In the genomic region with DNA sequence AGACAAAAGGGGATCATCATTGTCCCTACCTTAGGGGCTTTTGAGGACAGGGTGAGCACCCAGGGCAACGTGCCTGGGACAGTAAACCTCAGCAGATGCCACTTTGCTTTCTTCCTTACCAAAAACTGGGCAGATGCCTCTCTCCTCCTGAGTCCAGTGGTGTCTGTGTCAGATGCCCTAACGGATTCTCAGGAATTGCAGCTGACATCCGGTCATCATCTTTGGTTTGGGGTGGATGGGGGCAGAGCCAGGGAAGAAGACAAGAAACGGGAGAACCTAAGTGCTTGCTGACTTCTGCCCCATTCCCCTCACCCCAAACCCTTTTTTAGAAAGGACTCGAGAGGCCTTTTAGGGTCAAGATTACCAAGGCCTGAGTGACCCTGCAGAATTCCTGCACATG, we compare ENCODE assay signal across 12 cellular contexts.
DNase-seq lines count a peak whose midpoint lies in the region; ATAC-seq and TF ChIP-seq lines count a peak whose summit lies in the region.
"Had no signal": no experiment of that assay in that cellular context is flagged by ENCODE, and none has a peak within 500 bp of the region (broad histone marks: within the 10 kb centered on the region; RNA-seq: fewer than 3 reads in every experiment).

No MANE protein-coding gene starts in this region.

- no peaks in the 10 kb centered on the region for H3K9me2 ChIP-seq in Karpas-422 (replicated peaks; ENCODE audit: insufficient read depth, low read length)

- ATAC-seq in CD4-positive, CD25-positive, alpha-beta regulatory T cell (ENCODE audit: low read depth in 2 of 2) = no peak
- ATAC-seq in HG02884 (IDR thresholded peaks at IDR 0.05; ENCODE audit: unreplicated experiment) (no peak), GM18861 (IDR thresholded peaks at IDR 0.05; ENCODE audit: unreplicated experiment) (no peak)
- ATAC-seq: WTC11 had no signal

- H3K27me3 Mint-ChIP-seq in CD4-positive, CD25-positive, alpha-beta regulatory T cell = no peaks in the 10 kb centered on the region
- no peaks in the 10 kb centered on the region for H3K27me3 Mint-ChIP-seq in nephron progenitor cell (ENCODE audit: low read depth, poor library complexity)

- H2AFZ ChIP-seq in Karpas-422 (ENCODE audit: low read length) = no peak overlapping the region

- no peaks in the 10 kb centered on the region for H3K9me3 Mint-ChIP-seq in CD4-positive, CD25-positive, alpha-beta regulatory T cell
- H3K9me3 Mint-ChIP-seq in nephron progenitor cell = no peaks in the 10 kb centered on the region
- H3K9me3 Mint-ChIP-seq: WTC11 had no signal

- H4K20me1 ChIP-seq in Karpas-422 (ENCODE audit: insufficient read depth, low read depth, low read length) = no peaks in the 10 kb centered on the region

- H3K4me3 Mint-ChIP-seq in CD4-positive, CD25-positive, alpha-beta regulatory T cell = no peak overlapping the region
- no peak overlapping the region for H3K4me3 Mint-ChIP-seq in nephron progenitor cell
- H3K4me3 Mint-ChIP-seq: WTC11 had no signal

- H3K27ac ChIP-seq in CD4-positive, CD25-positive, alpha-beta regulatory T cell (ENCODE audit: insufficient read depth, low read length, poor library complexity, severe bottlenecking) = peak overlapping the region; percentile 69
- H3K27ac ChIP-seq in Karpas-422 (ENCODE audit: low read length) = peak overlapping the region; percentile 93
- H3K27ac ChIP-seq in angular gyrus (ENCODE audit: low read depth, low read length) = peak overlapping the region; percentile 50
- H3K27ac ChIP-seq: brain microvascular endothelial cell had no signal

- no peak for TF ChIP-seq CTCF in nephron progenitor cell (IDR thresholded peaks at IDR 0.05)

- H3K4me1 Mint-ChIP-seq in CD4-positive, CD25-positive, alpha-beta regulatory T cell = peaks cover 25 to 88% (median 61%) of the 10 kb centered on the region in 4 donors
- peaks cover 98% of the 10 kb centered on the region for H3K4me1 Mint-ChIP-seq in nephron progenitor cell

- peaks cover 59% of the 10 kb centered on the region for H3K4me1 ChIP-seq in CD4-positive, CD25-positive, alpha-beta regulatory T cell (ENCODE audit: control insufficient read depth, insufficient read depth, low read length, poor library complexity, severe bottlenecking)
- peaks cover 100% of the 10 kb centered on the region for H3K4me1 ChIP-seq in Karpas-422 (ENCODE audit: low read length)

- peak overlapping the region; percentile 3 for H3K4me3 ChIP-seq in CD4-positive, CD25-positive, alpha-beta regulatory T cell (ENCODE audit: low read depth, low read length)
- H3K4me3 ChIP-seq in Karpas-422 (ENCODE audit: low read length) = no peak overlapping the region

- peak overlapping the region; percentile 61 for H3K9ac ChIP-seq in Karpas-422 (ENCODE audit: low read length)

- H3K79me2 ChIP-seq in Karpas-422 (ENCODE audit: low read length) = peaks cover 99% of the 10 kb centered on the region

- H3K27ac Mint-ChIP-seq in CD4-positive, CD25-positive, alpha-beta regulatory T cell = peak overlapping the region; percentile 96 to 99 (median 97)
- H3K27ac Mint-ChIP-seq in nephron progenitor cell = peak overlapping the region; percentile 92
- H3K27ac Mint-ChIP-seq: WTC11 had no signal

- no peaks in the 10 kb centered on the region for H3K9me3 ChIP-seq in CD4-positive, CD25-positive, alpha-beta regulatory T cell (ENCODE audit: control insufficient read depth in 2 of 2, low read length in 2 of 2)
- no peaks in the 10 kb centered on the region for H3K9me3 ChIP-seq in Karpas-422 (ENCODE audit: low read length)

- no peaks in the 10 kb centered on the region for H3K36me3 ChIP-seq in CD4-positive, CD25-positive, alpha-beta regulatory T cell (ENCODE audit: control insufficient read depth, insufficient read depth, low read length)
- H3K36me3 ChIP-seq in Karpas-422 (ENCODE audit: insufficient read depth, low read length) = no peaks in the 10 kb centered on the region
- H3K36me3 ChIP-seq: brain microvascular endothelial cell had no signal

- peak overlapping the region; percentile 48 for H3K4me2 ChIP-seq in Karpas-422 (ENCODE audit: low read depth, low read length, poor library complexity, severe bottlenecking)

- DNase-seq in CD4-positive, CD25-positive, alpha-beta regulatory T cell = no peak
- DNase-seq in Karpas-422 (no peak), nephron progenitor cell (no peak), T1000 (lab: John Stamatoyannopoulos, UW) (no peak)
- DNase-seq in activated CD4-positive, CD25-positive, alpha-beta regulatory T cell treated with anti-CD3 and anti-CD28 coated beads, Interleukin-2, amount 50 U/mL, for 72 hours = no peak
- DNase-seq: brain microvascular endothelial cell; NK-92 treated with Interleukin-12 subunit alpha and Interleukin-12 subunit beta, amount 100 ng/mL, for 24 hours; retina had no signal

- peaks cover 15% of the 10 kb centered on the region for H3K36me3 Mint-ChIP-seq in CD4-positive, CD25-positive, alpha-beta regulatory T cell
- peaks cover 25% of the 10 kb centered on the region for H3K36me3 Mint-ChIP-seq in nephron progenitor cell (ENCODE audit: low read depth)
- H3K36me3 Mint-ChIP-seq: WTC11 had no signal

- H3K27me3 ChIP-seq in CD4-positive, CD25-positive, alpha-beta regulatory T cell (ENCODE audit: control insufficient read depth, insufficient read depth, low read length) = no peaks in the 10 kb centered on the region
- H3K27me3 ChIP-seq in Karpas-422 (ENCODE audit: low read length) = no peaks in the 10 kb centered on the region
- H3K27me3 ChIP-seq: brain microvascular endothelial cell had no signal
